ENCODE assay signal across 1 cellular context in the genomic region with DNA sequence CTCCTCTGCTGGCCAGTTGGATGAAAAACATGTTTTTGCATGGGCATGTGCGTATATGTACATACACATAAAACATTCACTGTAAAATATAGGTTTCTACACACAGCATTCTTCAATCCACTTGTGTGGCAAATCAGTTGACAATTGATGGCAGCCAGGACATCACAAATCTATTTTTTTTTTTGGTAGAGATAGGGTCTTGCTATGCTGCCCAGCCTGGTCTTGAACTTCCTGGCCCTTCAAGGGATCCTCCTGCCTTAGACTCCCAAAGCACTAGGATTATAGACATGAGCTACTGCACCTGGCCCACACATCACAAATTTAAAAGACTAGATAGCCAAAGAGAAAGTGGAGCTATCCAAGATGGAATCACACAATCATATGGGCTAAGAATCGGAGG.
A peak's percentile ranks its signal among the peaks of the same experiment; 100 is the strongest.
TF ChIP-seq lines count a peak whose summit lies in the region.

No MANE protein-coding gene starts in this region.

TF ChIP-seq in HepG2, 621 proteins besides CTCF, POLR2A, EP300 and RAD21 (continued from another document):
- TF ChIP-seq, protein P1, sequence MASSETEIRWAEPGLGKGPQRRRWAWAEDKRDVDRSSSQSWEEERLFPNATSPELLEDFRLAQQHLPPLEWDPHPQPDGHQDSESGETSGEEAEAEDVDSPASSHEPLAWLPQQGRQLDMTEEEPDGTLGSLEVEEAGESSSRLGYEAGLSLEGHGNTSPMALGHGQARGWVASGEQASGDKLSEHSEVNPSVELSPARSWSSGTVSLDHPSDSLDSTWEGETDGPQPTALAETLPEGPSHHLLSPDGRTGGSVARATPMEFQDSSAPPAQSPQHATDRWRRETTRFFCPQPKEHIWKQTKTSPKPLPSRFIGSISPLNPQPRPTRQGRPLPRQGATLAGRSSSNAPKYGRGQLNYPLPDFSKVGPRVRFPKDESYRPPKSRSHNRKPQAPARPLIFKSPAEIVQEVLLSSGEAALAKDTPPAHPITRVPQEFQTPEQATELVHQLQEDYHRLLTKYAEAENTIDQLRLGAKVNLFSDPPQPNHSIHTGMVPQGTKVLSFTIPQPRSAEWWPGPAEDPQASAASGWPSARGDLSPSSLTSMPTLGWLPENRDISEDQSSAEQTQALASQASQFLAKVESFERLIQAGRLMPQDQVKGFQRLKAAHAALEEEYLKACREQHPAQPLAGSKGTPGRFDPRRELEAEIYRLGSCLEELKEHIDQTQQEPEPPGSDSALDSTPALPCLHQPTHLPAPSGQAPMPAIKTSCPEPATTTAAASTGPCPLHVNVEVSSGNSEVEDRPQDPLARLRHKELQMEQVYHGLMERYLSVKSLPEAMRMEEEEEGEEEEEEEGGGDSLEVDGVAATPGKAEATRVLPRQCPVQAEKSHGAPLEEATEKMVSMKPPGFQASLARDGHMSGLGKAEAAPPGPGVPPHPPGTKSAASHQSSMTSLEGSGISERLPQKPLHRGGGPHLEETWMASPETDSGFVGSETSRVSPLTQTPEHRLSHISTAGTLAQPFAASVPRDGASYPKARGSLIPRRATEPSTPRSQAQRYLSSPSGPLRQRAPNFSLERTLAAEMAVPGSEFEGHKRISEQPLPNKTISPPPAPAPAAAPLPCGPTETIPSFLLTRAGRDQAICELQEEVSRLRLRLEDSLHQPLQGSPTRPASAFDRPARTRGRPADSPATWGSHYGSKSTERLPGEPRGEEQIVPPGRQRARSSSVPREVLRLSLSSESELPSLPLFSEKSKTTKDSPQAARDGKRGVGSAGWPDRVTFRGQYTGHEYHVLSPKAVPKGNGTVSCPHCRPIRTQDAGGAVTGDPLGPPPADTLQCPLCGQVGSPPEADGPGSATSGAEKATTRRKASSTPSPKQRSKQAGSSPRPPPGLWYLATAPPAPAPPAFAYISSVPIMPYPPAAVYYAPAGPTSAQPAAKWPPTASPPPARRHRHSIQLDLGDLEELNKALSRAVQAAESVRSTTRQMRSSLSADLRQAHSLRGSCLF (CRISPR knock-in tag; IDR thresholded peaks at IDR 0.05; ENCODE audit: borderline replicate concordance): no peak
- TF ChIP-seq ZNF432 (CRISPR knock-in tag; IDR thresholded peaks at IDR 0.05; ENCODE audit: borderline replicate concordance) (no peak), ZNF121 (CRISPR knock-in tag; IDR thresholded peaks at IDR 0.05) (peak; percentile 29; the same call in 1 of the 2 replicates)
- TF ChIP-seq, protein P2, sequence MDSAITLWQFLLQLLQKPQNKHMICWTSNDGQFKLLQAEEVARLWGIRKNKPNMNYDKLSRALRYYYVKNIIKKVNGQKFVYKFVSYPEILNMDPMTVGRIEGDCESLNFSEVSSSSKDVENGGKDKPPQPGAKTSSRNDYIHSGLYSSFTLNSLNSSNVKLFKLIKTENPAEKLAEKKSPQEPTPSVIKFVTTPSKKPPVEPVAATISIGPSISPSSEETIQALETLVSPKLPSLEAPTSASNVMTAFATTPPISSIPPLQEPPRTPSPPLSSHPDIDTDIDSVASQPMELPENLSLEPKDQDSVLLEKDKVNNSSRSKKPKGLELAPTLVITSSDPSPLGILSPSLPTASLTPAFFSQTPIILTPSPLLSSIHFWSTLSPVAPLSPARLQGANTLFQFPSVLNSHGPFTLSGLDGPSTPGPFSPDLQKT (CRISPR knock-in tag; IDR thresholded peaks at IDR 0.05; ENCODE audit: borderline replicate concordance): no peak
